ENCODE assay signal across 18 cellular contexts in the genomic region with DNA sequence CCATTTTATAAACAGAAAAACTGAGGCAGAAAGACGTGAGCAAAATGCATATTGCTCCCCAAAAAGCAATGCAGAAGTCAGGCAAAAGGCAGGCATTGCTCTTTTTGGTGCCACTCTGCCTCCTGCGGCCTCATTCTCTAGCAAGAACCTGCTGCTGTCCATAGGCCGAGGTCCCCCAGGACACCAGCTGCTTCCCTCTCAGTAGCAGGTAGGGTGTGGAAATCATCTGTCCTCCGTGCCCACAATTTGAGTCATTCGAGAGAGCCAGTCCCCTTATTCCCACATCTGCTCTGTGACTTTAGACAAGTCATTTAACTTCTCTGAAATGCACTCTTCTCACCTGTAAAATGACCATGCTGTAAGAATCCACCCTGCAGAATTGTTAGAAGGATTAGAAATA. TPM values are rescaled to one million over a fixed set of nuclear protein-coding genes. Genes with fewer than 3 reads are reported as not detected.
"Had no signal": no experiment of that assay in that cellular context is flagged by ENCODE, and none has a peak within 500 bp of the region (broad histone marks: within the 10 kb centered on the region; RNA-seq: fewer than 3 reads in every experiment).

No MANE protein-coding gene starts in this region.

- H3K36me3 ChIP-seq: upper lobe of right lung had no signal

- H3K36me3 Mint-ChIP-seq: immature natural killer cell, memory B cell had no signal

- H3K4me1 Mint-ChIP-seq: activated naive CD8-positive, alpha-beta T cell treated with anti-CD3 and anti-CD28 coated beads, Interleukin-2, amount 50 U/mL, for 24 hours; memory B cell had no signal

- DNase-seq: activated CD4-positive, alpha-beta T cell treated with anti-CD3 and anti-CD28 coated beads, Interleukin-2, amount 50 U/mL, for 1 hour; activated CD4-positive, CD25-positive, alpha-beta regulatory T cell treated with anti-CD3 and anti-CD28 coated beads, Interleukin-2, amount 50 U/mL, for 72 hours; activated CD8-positive, alpha-beta T cell treated with anti-CD3 and anti-CD28 coated beads, Interleukin-2, amount 10 ng/mL, durations not matched to agents 7 days and 5 days; activated gamma-delta T cell; activated naive CD4-positive, alpha-beta T cell treated with anti-CD3 and anti-CD28 coated beads, Interleukin-2, amount 50 U/mL, for 16 hours; activated naive CD8-positive, alpha-beta T cell treated with anti-CD3 and anti-CD28 coated beads, Interleukin-2, amount 50 U/mL, for 24 hours; body of pancreas; foreskin melanocyte; immature natural killer cell; nucleus accumbens; posterior cingulate gyrus; stimulated activated CD4-positive, alpha-beta T cell treated with anti-CD3 and anti-CD28 coated beads, Interleukin-4, amount 100 ng/mL, for 4 hours; stimulated activated naive CD8-positive, alpha-beta T cell treated with anti-CD3 and anti-CD28 coated beads, Interleukin-15, Interleukin-2, amounts not matched to agents 100 U/mL and 50 U/mL, for 24 hours; upper lobe of right lung; WERI-Rb-1 had no signal

- H3K9me3 Mint-ChIP-seq: activated naive CD8-positive, alpha-beta T cell treated with anti-CD3 and anti-CD28 coated beads, Interleukin-2, amount 50 U/mL, for 24 hours; activated T-helper 1 cell treated with anti-CD3 and anti-CD28 coated beads, Interleukin-12 subunit alpha, Interleukin-12 subunit beta, Interleukin-2, Interleukin-4 antibody, amounts not matched to agents 30 ng/mL and 10 ng/mL and 1 ng/mL, durations not matched to agents 14 hours and 24 hours and 36 hours; immature natural killer cell; memory B cell; T-helper 2 cell treated with Interferon-gamma antibody and Interleukin-4, amounts not matched to agents 5 μg/mL and 100 μg/mL, for 36 hours had no signal

- H3K27ac ChIP-seq: upper lobe of right lung, WERI-Rb-1 had no signal

- H3K27me3 ChIP-seq: body of pancreas, upper lobe of right lung had no signal

- H3K4me1 ChIP-seq: upper lobe of right lung had no signal

- H3K4me3 Mint-ChIP-seq: activated CD8-positive, alpha-beta T cell treated with anti-CD3 and anti-CD28 coated beads, Interleukin-2, amount 10 ng/mL, durations not matched to agents 7 days and 5 days; activated naive CD8-positive, alpha-beta T cell treated with anti-CD3 and anti-CD28 coated beads, Interleukin-2, amount 50 U/mL, for 24 hours; activated T-helper 1 cell treated with anti-CD3 and anti-CD28 coated beads, Interleukin-12 subunit alpha, Interleukin-12 subunit beta, Interleukin-2, Interleukin-4 antibody, amounts not matched to agents 30 ng/mL and 10 ng/mL and 1 ng/mL, durations not matched to agents 14 hours and 24 hours and 36 hours; immature natural killer cell; memory B cell; T-helper 2 cell treated with Interferon-gamma antibody and Interleukin-4, amounts not matched to agents 5 μg/mL and 100 μg/mL, for 36 hours had no signal

- H3K4me3 ChIP-seq: body of pancreas, upper lobe of right lung had no signal

- ATAC-seq: activated CD8-positive, alpha-beta T cell treated with anti-CD3 and anti-CD28 coated beads, Interleukin-2, amount 10 ng/mL, durations not matched to agents 7 days and 5 days had no signal

- H3K9me3 ChIP-seq: body of pancreas, upper lobe of right lung had no signal

- H3K27ac Mint-ChIP-seq: activated CD8-positive, alpha-beta T cell treated with anti-CD3 and anti-CD28 coated beads, Interleukin-2, amount 10 ng/mL, durations not matched to agents 7 days and 5 days; activated naive CD8-positive, alpha-beta T cell treated with anti-CD3 and anti-CD28 coated beads, Interleukin-2, amount 50 U/mL, for 24 hours; activated T-helper 1 cell treated with anti-CD3 and anti-CD28 coated beads, Interleukin-12 subunit alpha, Interleukin-12 subunit beta, Interleukin-2, Interleukin-4 antibody, amounts not matched to agents 30 ng/mL and 10 ng/mL and 1 ng/mL, durations not matched to agents 14 hours and 24 hours and 36 hours; immature natural killer cell; memory B cell; T-helper 2 cell treated with Interferon-gamma antibody and Interleukin-4, amounts not matched to agents 5 μg/mL and 100 μg/mL, for 36 hours had no signal

RNA-seq across cellular contexts. Expression of a gene that starts 50.0 kb away (rescaled TPM):
- total RNA-seq: activated T-helper 1 cell treated with anti-CD3 and anti-CD28 coated beads, Interleukin-12 subunit alpha, Interleukin-12 subunit beta, Interleukin-2, Interleukin-4 antibody, amounts not matched to agents 30 ng/mL and 10 ng/mL and 1 ng/mL, durations not matched to agents 14 hours and 24 hours and 36 hours had no signal
